In the genomic region with DNA sequence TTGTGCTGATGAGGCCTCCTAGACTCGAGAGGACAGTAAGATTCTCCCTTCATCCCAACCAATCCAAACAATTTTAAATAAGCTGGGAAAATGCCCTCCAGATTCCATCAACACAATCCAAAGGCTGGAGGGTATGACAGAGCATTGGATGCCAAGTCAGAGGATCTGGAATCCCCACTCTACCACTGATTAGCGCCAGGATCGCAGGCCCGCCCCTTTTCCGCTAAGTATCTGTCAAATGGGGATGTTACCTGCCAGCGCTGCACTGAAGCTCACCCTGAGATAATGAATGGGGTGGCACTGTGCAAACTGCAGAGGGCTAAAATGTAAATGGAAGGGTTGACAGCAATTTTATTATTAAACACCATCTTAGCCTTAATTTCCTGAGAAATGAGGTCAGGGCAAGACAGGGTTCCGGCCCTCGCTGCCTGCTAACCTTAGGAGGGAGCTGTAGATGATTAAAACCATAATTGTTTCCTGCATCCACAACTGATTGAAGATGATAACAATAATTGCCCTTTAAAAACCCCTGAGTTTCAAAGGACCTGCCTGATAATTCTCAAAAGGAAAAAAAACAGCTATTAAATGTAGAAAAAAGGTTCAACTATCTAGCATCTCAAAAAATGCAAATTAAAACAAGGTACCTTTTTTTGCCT, we compare ENCODE assay signal across 25 cellular contexts. TPM values are rescaled to one million over a fixed set of nuclear protein-coding genes. Genes with fewer than 3 reads are reported as not detected.
"Had no signal": no experiment of that assay in that cellular context is flagged by ENCODE, and none has a peak within 500 bp of the region (broad histone marks: within the 10 kb centered on the region; RNA-seq: fewer than 3 reads in every experiment).

No MANE protein-coding gene starts in this region.

- H3K79me2 ChIP-seq: hepatocyte had no signal

- H3K27ac Mint-ChIP-seq: memory B cell; natural killer cell treated with Interleukin-12 subunit alpha and Interleukin-12 subunit beta and Interleukin-15 and Interleukin-18, amount 100 ng/mL, for 72 hours; neural progenitor cell; type B pancreatic cell had no signal

- H3K9me3 ChIP-seq: esophagus squamous epithelium, lower lobe of right lung, ovary, right atrium auricular region, sigmoid colon, suprapubic skin, thyroid gland had no signal

- H3K4me2 ChIP-seq: hepatocyte, neural progenitor cell had no signal

- ATAC-seq: left cardiac atrium; lower lobe of right lung; natural killer cell treated with Interleukin-12 subunit alpha and Interleukin-12 subunit beta and Interleukin-15 and Interleukin-18, amount 100 ng/mL, for 72 hours had no signal

- H3K9ac ChIP-seq: neural progenitor cell had no signal

- H3K4me3 ChIP-seq: coronary artery, dorsolateral prefrontal cortex, esophagus squamous epithelium, hepatocyte, left ventricle myocardium inferior, lower lobe of right lung, neural progenitor cell, ovary, right atrium auricular region, sigmoid colon, skin epidermis, suprapubic skin, thyroid gland had no signal

- H2AFZ ChIP-seq: hepatocyte, neural progenitor cell had no signal

- DNase-seq: dorsolateral prefrontal cortex; effector memory CD4-positive, alpha-beta T cell; esophagus squamous epithelium; foreskin fibroblast; kidney; left cardiac atrium; left ventricle myocardium inferior; lower lobe of right lung; midbrain; nucleus accumbens; ovary; sigmoid colon; stimulated activated CD4-positive, alpha-beta T cell treated with anti-CD3 and anti-CD28 coated beads, Interleukin-12 subunit alpha, Interleukin-12 subunit beta, amount 100 ng/mL, for 4 hours; stimulated activated naive CD4-positive, alpha-beta T cell treated with Interleukin-2 at 50 U/mL for 16 hours; thyroid gland had no signal

- H3K4me1 ChIP-seq: esophagus squamous epithelium, left ventricle myocardium inferior, lower lobe of right lung, neural progenitor cell, right atrium auricular region, sigmoid colon, suprapubic skin, thyroid gland had no signal

- H3K27me3 ChIP-seq: dorsolateral prefrontal cortex, esophagus squamous epithelium, hepatocyte, neural progenitor cell, ovary, right atrium auricular region, sigmoid colon, suprapubic skin, thyroid gland had no signal

- H3K27me3 Mint-ChIP-seq: memory B cell; natural killer cell treated with Interleukin-12 subunit alpha and Interleukin-12 subunit beta and Interleukin-15 and Interleukin-18, amount 100 ng/mL, for 72 hours; type B pancreatic cell had no signal

- H3K4me3 Mint-ChIP-seq: memory B cell; natural killer cell treated with Interleukin-12 subunit alpha and Interleukin-12 subunit beta and Interleukin-15 and Interleukin-18, amount 100 ng/mL, for 72 hours; neural progenitor cell; type B pancreatic cell had no signal

- H3K27ac ChIP-seq: coronary artery, dorsolateral prefrontal cortex, esophagus squamous epithelium, hepatocyte, left ventricle myocardium inferior, lower lobe of right lung, neural progenitor cell, ovary, right atrium auricular region, sigmoid colon, skin epidermis, suprapubic skin, thyroid gland had no signal

- H3K4me1 Mint-ChIP-seq: neural progenitor cell had no signal

- H3K36me3 ChIP-seq: neural progenitor cell, ovary, right atrium auricular region had no signal

RNA-seq across cellular contexts. Expression of a gene that starts 31.6 kb away (rescaled TPM):
- total RNA-seq: esophagus squamous epithelium; natural killer cell treated with Interleukin-12 subunit alpha and Interleukin-12 subunit beta and Interleukin-15 and Interleukin-18, amount 100 ng/mL, for 72 hours; posterior vena cava had no signal
